In genomic region chr10:73779539-73780197, GRCh38 we compare ENCODE assay signal across 17 cellular contexts. TPM values are rescaled to one million over a fixed set of nuclear protein-coding genes. Genes with fewer than 3 reads are reported as not detected.
DNase-seq lines count a peak whose midpoint lies in the region; ATAC-seq and TF ChIP-seq lines count a peak whose summit lies in the region.
"Had no signal": no experiment of that assay in that cellular context is flagged by ENCODE, and none has a peak within 500 bp of the region (broad histone marks: within the 10 kb centered on the region; RNA-seq: fewer than 3 reads in every experiment).

No MANE protein-coding gene starts in this region.

- no peaks in the 10 kb centered on the region for H3K9me3 Mint-ChIP-seq in activated T-cell treated with anti-CD3 and anti-CD28 coated beads, Interleukin-2, amount 50 U/mL, for 24 hours
- no peaks in the 10 kb centered on the region for H3K9me3 Mint-ChIP-seq in central memory CD8-positive, alpha-beta T cell
- no peaks in the 10 kb centered on the region for H3K9me3 Mint-ChIP-seq in stimulated activated effector memory CD8-positive, alpha-beta T cell treated with anti-CD3 and anti-CD28 coated beads, Interleukin-12 subunit alpha, Interleukin-12 subunit beta, amount 100 ng/mL, for 72 hours
- H3K9me3 Mint-ChIP-seq: activated naive CD4-positive, alpha-beta T cell treated with anti-CD3 and anti-CD28 coated beads, Interleukin-2, amount 50 U/mL, for 72 hours had no signal

- peak overlapping the region; percentile 99 for H3K4me3 Mint-ChIP-seq in activated T-cell treated with anti-CD3 and anti-CD28 coated beads, Interleukin-2, amount 50 U/mL, for 24 hours
- peak overlapping the region; percentile 97 for H3K4me3 Mint-ChIP-seq in central memory CD8-positive, alpha-beta T cell
- H3K4me3 Mint-ChIP-seq in stimulated activated effector memory CD8-positive, alpha-beta T cell treated with anti-CD3 and anti-CD28 coated beads, Interleukin-12 subunit alpha, Interleukin-12 subunit beta, amount 100 ng/mL, for 72 hours = peak overlapping the region; percentile 92

- BruUV-seq in Panc1 (replicated peaks; lab: Mats Ljungman, UMichigan) = no TSS peak

- peak overlapping the region; percentile 87 for H3K27ac Mint-ChIP-seq in activated T-cell treated with anti-CD3 and anti-CD28 coated beads, Interleukin-2, amount 50 U/mL, for 24 hours
- H3K27ac Mint-ChIP-seq in central memory CD8-positive, alpha-beta T cell (ENCODE audit: low read depth) = peak overlapping the region; percentile 96
- peak overlapping the region; percentile 74 for H3K27ac Mint-ChIP-seq in stimulated activated effector memory CD8-positive, alpha-beta T cell treated with anti-CD3 and anti-CD28 coated beads, Interleukin-12 subunit alpha, Interleukin-12 subunit beta, amount 100 ng/mL, for 72 hours

- H3K27ac ChIP-seq in Panc1 (ENCODE audit: low read length) (peak overlapping the region; percentile 62), SJCRH30 (no peak overlapping the region)
- H3K27ac ChIP-seq: esophagus muscularis mucosa, hepatocyte, left lung, testis had no signal

- in situ Hi-C loops in Panc1 (cut with HindIII; ENCODE audit: low pct_unique_long_range_greater_than_20kb, low sequenced_read_pairs) = no loop called here

- no peak for DNase-seq in activated T-cell treated with anti-CD3 and anti-CD28 coated beads, Interleukin-2, amount 50 U/mL, for 24 hours
- no peak for DNase-seq in activated T-cell treated with anti-CD3 and anti-CD28 coated beads for 4 hours
- DNase-seq in Panc1 (ENCODE audit: low read depth, low spot score) = no peak
- no peak for DNase-seq in central memory CD8-positive, alpha-beta T cell (ENCODE audit: low spot score in 2 of 2)
- no peak for DNase-seq in stimulated activated effector memory CD8-positive, alpha-beta T cell treated with anti-CD3 and anti-CD28 coated beads, Interleukin-12 subunit alpha, Interleukin-12 subunit beta, amount 100 ng/mL, for 72 hours (ENCODE audit: low spot score in 2 of 2)
- no peak for DNase-seq in SJCRH30
- DNase-seq in stimulated activated CD4-positive, alpha-beta T cell treated with anti-CD3 and anti-CD28 coated beads, Interleukin-2, amount 100 ng/mL, for 48 hours = no peak
- no peak for DNase-seq in NCI-H2171 (lab: John Stamatoyannopoulos, UW)
- DNase-seq: ACHN; activated CD4-positive, alpha-beta T cell treated with anti-CD3 and anti-CD28 coated beads for 1 hour; left lung; NCI-H1105 treated with DMSO at 0.1 percent for 48 hours; NCI-H345; testis had no signal

- H3K27me3 Mint-ChIP-seq in activated T-cell treated with anti-CD3 and anti-CD28 coated beads, Interleukin-2, amount 50 U/mL, for 24 hours = no peaks in the 10 kb centered on the region
- no peaks in the 10 kb centered on the region for H3K27me3 Mint-ChIP-seq in central memory CD8-positive, alpha-beta T cell

- H3K36me3 ChIP-seq in Panc1 (ENCODE audit: control insufficient read depth, insufficient read depth, low read length) = peaks cover 6% of the 10 kb centered on the region
- peaks cover 17% of the 10 kb centered on the region for H3K36me3 ChIP-seq in SJCRH30

- H3K4me3 ChIP-seq in Panc1 (ENCODE audit: low read depth in 2 of 2, low read length in 2 of 2) (no peak overlapping the region), SJCRH30 (no peak overlapping the region)
- H3K4me3 ChIP-seq: hepatocyte, left lung, testis had no signal

- intact Hi-C loops in Panc1 (cut with micrococcal nuclease; ENCODE audit: unreplicated experiment) = no loop called here

- H3K27me3 ChIP-seq in Panc1 (ENCODE audit: control insufficient read depth, insufficient read depth, low read length) (no peaks in the 10 kb centered on the region), SJCRH30 (no peaks in the 10 kb centered on the region)
- H3K27me3 ChIP-seq: esophagus muscularis mucosa, hepatocyte, left lung, testis had no signal

- H3K4me1 ChIP-seq in Panc1 (ENCODE audit: control insufficient read depth, insufficient read depth, low read length) = peaks cover 45% of the 10 kb centered on the region
- H3K4me1 ChIP-seq in SJCRH30 = peaks cover 7% of the 10 kb centered on the region

- no peak for TF ChIP-seq CTCF in Panc1 (IDR thresholded peaks at IDR 0.05)

- no peak for ATAC-seq in Panc1
- ATAC-seq in central memory CD8-positive, alpha-beta T cell (replicated peaks; ENCODE audit: extremely low read depth, poor library complexity, severe bottlenecking) = no peak
- ATAC-seq in stimulated activated effector memory CD8-positive, alpha-beta T cell treated with anti-CD3 and anti-CD28 coated beads, Interleukin-12 subunit alpha, Interleukin-12 subunit beta, amount 100 ng/mL, for 72 hours = no peak
- ATAC-seq: activated naive CD4-positive, alpha-beta T cell treated with anti-CD3 and anti-CD28 coated beads, Interleukin-2, amount 50 U/mL, for 72 hours; left lung had no signal

- H3K9me3 ChIP-seq in Panc1 (ENCODE audit: control insufficient read depth, insufficient read depth, low read depth, low read length) (no peaks in the 10 kb centered on the region), SJCRH30 (replicated peaks) (no peaks in the 10 kb centered on the region)
- H3K9me3 ChIP-seq: esophagus muscularis mucosa, left lung, testis had no signal

- peaks cover 80% of the 10 kb centered on the region for H3K36me3 Mint-ChIP-seq in activated T-cell treated with anti-CD3 and anti-CD28 coated beads, Interleukin-2, amount 50 U/mL, for 24 hours (ENCODE audit: low read depth)
- H3K36me3 Mint-ChIP-seq in central memory CD8-positive, alpha-beta T cell (ENCODE audit: insufficient read depth) = peaks cover 49% of the 10 kb centered on the region
- peaks cover 76% of the 10 kb centered on the region for H3K36me3 Mint-ChIP-seq in stimulated activated effector memory CD8-positive, alpha-beta T cell treated with anti-CD3 and anti-CD28 coated beads, Interleukin-12 subunit alpha, Interleukin-12 subunit beta, amount 100 ng/mL, for 72 hours

- CTCF ChIA-PET in Panc1 (lab: Charles Lee) = interaction anchor here (0.6 to 0.7 kb wide), 2 partner anchors 40 to 375 kb away, joined by 4 to 11 read pairs; no protein-coding TSS in a partner anchor

- peaks cover 59% of the 10 kb centered on the region for H3K4me1 Mint-ChIP-seq in activated T-cell treated with anti-CD3 and anti-CD28 coated beads, Interleukin-2, amount 50 U/mL, for 24 hours (ENCODE audit: low read depth)
- H3K4me1 Mint-ChIP-seq in central memory CD8-positive, alpha-beta T cell = peaks cover 48% of the 10 kb centered on the region
- peaks cover 60% of the 10 kb centered on the region for H3K4me1 Mint-ChIP-seq in stimulated activated effector memory CD8-positive, alpha-beta T cell treated with anti-CD3 and anti-CD28 coated beads, Interleukin-12 subunit alpha, Interleukin-12 subunit beta, amount 100 ng/mL, for 72 hours

- POLR2A ChIA-PET in Panc1 (lab: Charles Lee) = interaction anchor here (0.7 kb wide), 1 partner anchor 72 kb away, joined by 5 read pairs; no protein-coding TSS in a partner anchor

RNA-seq across cellular contexts. Expression of gene CHCHD1, which starts 2.2 kb away (rescaled TPM):
- 41.2 TPM for total RNA-seq in Panc1 (2021; ENCODE audit: unreplicated experiment)
- polyA plus RNA-seq in Panc1 (2012; ENCODE audit: insufficient read length) = 71.5 TPM
- total RNA-seq in SJCRH30 (2014; rRNA removed; shearing (Covaris generic)) = 78.2 and 79.1 TPM in 2 replicates

RNA-seq across cellular contexts. Expression of gene ZSWIM8, which starts 5.7 kb away (rescaled TPM):
- total RNA-seq in Panc1 (2021; ENCODE audit: unreplicated experiment) = 109 TPM
- polyA plus RNA-seq in Panc1 (2012; ENCODE audit: insufficient read length) = 126 TPM
- 36.5 and 41.1 TPM in 2 replicates for total RNA-seq in SJCRH30 (2014; rRNA removed; shearing (Covaris generic))

RNA-seq across cellular contexts. Expression of gene NDST2, which starts 31.7 kb away (rescaled TPM):
- 49.0 TPM for total RNA-seq in Panc1 (2021; ENCODE audit: unreplicated experiment)
- polyA plus RNA-seq in Panc1 (2012; ENCODE audit: insufficient read length) = 49.6 TPM
- total RNA-seq in SJCRH30 (2014; rRNA removed; shearing (Covaris generic)) = 19.6 and 24.5 TPM in 2 replicates

RNA-seq across cellular contexts. Expression of gene SEC24C, which starts 35.5 kb away (rescaled TPM):
- 113 TPM for total RNA-seq in Panc1 (2021; ENCODE audit: unreplicated experiment)
- 95.8 TPM for polyA plus RNA-seq in Panc1 (2012; ENCODE audit: insufficient read length)
- 89.4 and 92.2 TPM in 2 replicates for total RNA-seq in SJCRH30 (2014; rRNA removed; shearing (Covaris generic))
